15 cellular contexts compared by ENCODE assay signal in genomic region chr3:148211725-148212124, GRCh38.
DNase-seq lines count a peak whose midpoint lies in the region; ATAC-seq, FAIRE-seq and TF ChIP-seq lines count a peak whose summit lies in the region.
"Had no signal": no experiment of that assay in that cellular context is flagged by ENCODE, and none has a peak within 500 bp of the region (broad histone marks: within the 10 kb centered on the region; RNA-seq: fewer than 3 reads in every experiment).

No MANE protein-coding gene starts in this region.

- H3K9me3 Mint-ChIP-seq in natural killer cell treated with Interleukin-12 subunit alpha and Interleukin-12 subunit beta and Interleukin-15 and Interleukin-18, amount 100 ng/mL, for 72 hours = peaks cover 12% of the 10 kb centered on the region
- H3K9me3 Mint-ChIP-seq: activated naive CD8-positive, alpha-beta T cell treated with anti-CD3 and anti-CD28 coated beads, Interleukin-2, amount 50 U/mL, for 24 hours had no signal

- DNase-seq in astrocyte of the spinal cord (ENCODE audit: low read depth, low spot score) = peak; percentile 63
- DNase-seq in small intestine = peak; percentile 57
- DNase-seq in natural killer cell treated with Interleukin-12 subunit alpha and Interleukin-12 subunit beta and Interleukin-15 and Interleukin-18, amount 100 ng/mL, for 72 hours (ENCODE audit: low spot score) = no peak
- DNase-seq: activated CD4-positive, alpha-beta T cell treated with anti-CD3 and anti-CD28 coated beads, Interleukin-2, amount 50 U/mL, for 1 hour; activated naive CD8-positive, alpha-beta T cell treated with anti-CD3 and anti-CD28 coated beads, Interleukin-2, amount 50 U/mL, for 24 hours; Kasumi-1; mesendoderm; spleen had no signal

- H3K36me3 ChIP-seq in small intestine (ENCODE audit: control insufficient read depth in 2 of 2, insufficient read depth in 2 of 2, low read length in 2 of 2) = no peaks in the 10 kb centered on the region
- H3K36me3 ChIP-seq: spleen had no signal

- H3K27ac Mint-ChIP-seq in natural killer cell treated with Interleukin-12 subunit alpha and Interleukin-12 subunit beta and Interleukin-15 and Interleukin-18, amount 100 ng/mL, for 72 hours = no peak overlapping the region
- H3K27ac Mint-ChIP-seq: activated naive CD8-positive, alpha-beta T cell treated with anti-CD3 and anti-CD28 coated beads, Interleukin-2, amount 50 U/mL, for 24 hours had no signal

- TF ChIP-seq CTCF in astrocyte of the spinal cord (IDR thresholded peaks at IDR 0.05; ENCODE audit: low read depth, low read length) = no peak

- H3K27me3 ChIP-seq in small intestine (ENCODE audit: control insufficient read depth in 2 of 2, insufficient read depth in 2 of 2, low read length in 2 of 2) = no peaks in the 10 kb centered on the region
- H3K27me3 ChIP-seq: spleen had no signal

- H3K27me3 Mint-ChIP-seq in natural killer cell treated with Interleukin-12 subunit alpha and Interleukin-12 subunit beta and Interleukin-15 and Interleukin-18, amount 100 ng/mL, for 72 hours = no peaks in the 10 kb centered on the region
- H3K27me3 Mint-ChIP-seq: activated naive CD8-positive, alpha-beta T cell treated with anti-CD3 and anti-CD28 coated beads, Interleukin-2, amount 50 U/mL, for 24 hours had no signal

- H3K4me1 Mint-ChIP-seq in natural killer cell treated with Interleukin-12 subunit alpha and Interleukin-12 subunit beta and Interleukin-15 and Interleukin-18, amount 100 ng/mL, for 72 hours (ENCODE audit: low read depth in 2 of 2) = no peaks in the 10 kb centered on the region
- H3K4me1 Mint-ChIP-seq: activated naive CD8-positive, alpha-beta T cell treated with anti-CD3 and anti-CD28 coated beads, Interleukin-2, amount 50 U/mL, for 24 hours had no signal

- H3K4me3 ChIP-seq in astrocyte of the spinal cord (ENCODE audit: low read depth, low read length) = no peak overlapping the region
- H3K4me3 ChIP-seq in small intestine (ENCODE audit: low read depth in 1 of 2, low read length in 2 of 2) = no peak overlapping the region
- H3K4me3 ChIP-seq: spleen had no signal

- ATAC-seq in GM19025 (IDR thresholded peaks at IDR 0.05; ENCODE audit: low read depth, unreplicated experiment) (peak; percentile 73), HG03342 (IDR thresholded peaks at IDR 0.05; ENCODE audit: unreplicated experiment) (peak; percentile 86), HG02852 (IDR thresholded peaks at IDR 0.05; ENCODE audit: unreplicated experiment) (no peak), HG02571 (IDR thresholded peaks at IDR 0.05; ENCODE audit: unreplicated experiment) (no peak)
- no peak for ATAC-seq in natural killer cell treated with Interleukin-12 subunit alpha and Interleukin-12 subunit beta and Interleukin-15 and Interleukin-18, amount 100 ng/mL, for 72 hours
- ATAC-seq: activated naive CD8-positive, alpha-beta T cell treated with anti-CD3 and anti-CD28 coated beads, Interleukin-2, amount 50 U/mL, for 24 hours; esophagus mucosa; Panc1 had no signal

- H3K4me3 Mint-ChIP-seq in natural killer cell treated with Interleukin-12 subunit alpha and Interleukin-12 subunit beta and Interleukin-15 and Interleukin-18, amount 100 ng/mL, for 72 hours = no peak overlapping the region
- H3K4me3 Mint-ChIP-seq: activated naive CD8-positive, alpha-beta T cell treated with anti-CD3 and anti-CD28 coated beads, Interleukin-2, amount 50 U/mL, for 24 hours had no signal

- in situ Hi-C loops in astrocyte of the spinal cord (cut with HindIII; ENCODE audit: low sequenced_read_pairs) = no loop called here

- H3K27ac ChIP-seq in small intestine (ENCODE audit: low read depth in 1 of 2, low read length in 1 of 2) = no peak overlapping the region
- H3K27ac ChIP-seq: spleen had no signal

- H3K4me1 ChIP-seq in small intestine (ENCODE audit: control insufficient read depth in 2 of 2, insufficient read depth in 1 of 2, low read depth in 1 of 2, low read length in 1 of 2) = no peaks in the 10 kb centered on the region
- H3K4me1 ChIP-seq: spleen had no signal

- no peaks in the 10 kb centered on the region for H3K36me3 Mint-ChIP-seq in natural killer cell treated with Interleukin-12 subunit alpha and Interleukin-12 subunit beta and Interleukin-15 and Interleukin-18, amount 100 ng/mL, for 72 hours

- no peak for FAIRE-seq in small intestine (lab: Jason Lieb, UNC)
- FAIRE-seq: H1 had no signal

- no peaks in the 10 kb centered on the region for H3K9me3 ChIP-seq in small intestine (ENCODE audit: control insufficient read depth, low read depth)
- H3K9me3 ChIP-seq: spleen had no signal

Comparison
In these comparisons a context has a peak if more than half of its experiments do, and no peak if none do; other contexts are left out.
1. ATAC-seq: peak in GM19025 (single experiment) and HG03342 (single experiment); none in HG02852 (single experiment), natural killer cell treated with Interleukin-12 subunit alpha and Interleukin-12 subunit beta and Interleukin-15 and Interleukin-18, amount 100 ng/mL, for 72 hours (0 of 2) and HG02571 (single experiment).